ENCODE assay signal across 1 cellular context in genomic region chr6:41071923-41072835, GRCh38.
TF ChIP-seq lines count a peak whose summit lies in the region.

OARD1 (minus strand) TSS chr6:41072356; CDS start chr6:41071634, 722 bp downstream.

TF ChIP-seq in HepG2, 621 proteins besides CTCF, POLR2A, EP300 and RAD21 (continued from another document and continues in another):
- TF ChIP-seq PAX8 (CRISPR knock-in tag; IDR thresholded peaks at IDR 0.05; ENCODE audit: borderline replicate concordance) (peak; percentile 29; the same call in 1 of the 2 replicates), ZNF18 (CRISPR knock-in tag; IDR thresholded peaks at IDR 0.05; ENCODE audit: insufficient replicate concordance) (no peak), SRSF4 (IDR thresholded peaks at IDR 0.05; ENCODE audit: low read depth, low read length, poor library complexity, severe bottlenecking) (no peak), ZC3H13 (CRISPR knock-in tag; IDR thresholded peaks at IDR 0.05) (peak; percentile 90), TEF (CRISPR knock-in tag; IDR thresholded peaks at IDR 0.05) (no peak), ZFP62 (CRISPR knock-in tag; IDR thresholded peaks at IDR 0.05) (no peak), ZNF205 (CRISPR knock-in tag; IDR thresholded peaks at IDR 0.05) (no peak), FOXK1 (CRISPR knock-in tag; IDR thresholded peaks at IDR 0.05; ENCODE audit: borderline replicate concordance, low read depth) (peak; percentile 53; the same call in 1 of the 2 replicates), ZNF362 (CRISPR knock-in tag; IDR thresholded peaks at IDR 0.05; ENCODE audit: borderline replicate concordance) (no peak), KDM2A (CRISPR knock-in tag; IDR thresholded peaks at IDR 0.05; ENCODE audit: borderline replicate concordance, low read depth) (peak; percentile 83), U2AF2 (IDR thresholded peaks at IDR 0.05; ENCODE audit: low read depth, low read length) (peak; percentile 21; the same call in 1 of the 2 replicates), ZNF687 (CRISPR knock-in tag; IDR thresholded peaks at IDR 0.05) (peak; percentile 91), TAF15 (IDR thresholded peaks at IDR 0.05; ENCODE audit: low read depth, low read length, poor library complexity, severe bottlenecking) (peak; percentile 60), ZNF678 (CRISPR knock-in tag; IDR thresholded peaks at IDR 0.05) (peak; percentile 78; the same call in 1 of the 2 replicates), ZNF407 (CRISPR knock-in tag; IDR thresholded peaks at IDR 0.05; ENCODE audit: not compliant biosample characterization) (peak; percentile 52), ZBTB2 (CRISPR knock-in tag; IDR thresholded peaks at IDR 0.05; ENCODE audit: low read depth) (peak; percentile 99), SNAI1 (CRISPR knock-in tag; IDR thresholded peaks at IDR 0.05; ENCODE audit: borderline replicate concordance) (peak; percentile 80; the same call in 1 of the 2 replicates), ZNF572 (CRISPR knock-in tag; IDR thresholded peaks at IDR 0.05) (no peak; the same call in 1 of the 2 replicates), NCOA2 (CRISPR knock-in tag; IDR thresholded peaks at IDR 0.05) (no peak; the same call in 1 of the 2 replicates), MTA1 (CRISPR knock-in tag; IDR thresholded peaks at IDR 0.05; ENCODE audit: borderline replicate concordance) (no peak), ZSCAN22 (CRISPR knock-in tag; IDR thresholded peaks at IDR 0.05) (0 out of 2 replicates have a peak, but pooled peaks have one; percentile 28), ZSCAN31 (CRISPR knock-in tag; IDR thresholded peaks at IDR 0.05; ENCODE audit: low read depth) (no peak), ZSCAN9 (CRISPR knock-in tag; IDR thresholded peaks at IDR 0.05; ENCODE audit: borderline replicate concordance) (no peak; the same call in 1 of the 2 replicates), ISX (CRISPR knock-in tag; conservative IDR thresholded peaks at IDR 0.05) (no peak; the same call in 1 of the 2 replicates), ZBTB21 (CRISPR knock-in tag; IDR thresholded peaks at IDR 0.05) (peak; percentile 44; the same call in 1 of the 2 replicates), ZBTB8A (CRISPR knock-in tag; IDR thresholded peaks at IDR 0.05; ENCODE audit: borderline replicate concordance, low read depth) (0 out of 2 replicates have a peak, but pooled peaks have one; percentile 58), SIN3B (IDR thresholded peaks at IDR 0.05; ENCODE audit: low read length) (peak; percentile 37; the same call in 1 of the 2 replicates), DPF2 (CRISPR knock-in tag; IDR thresholded peaks at IDR 0.05; ENCODE audit: borderline replicate concordance, low read depth) (no peak), ZFP1 (CRISPR knock-in tag; IDR thresholded peaks at IDR 0.05) (no peak), ZNF605 (CRISPR knock-in tag; IDR thresholded peaks at IDR 0.05) (peak; percentile 87), MLX (CRISPR knock-in tag; IDR thresholded peaks at IDR 0.05) (peak; percentile 34; the same call in 1 of the 2 replicates), BCLAF1 (IDR thresholded peaks at IDR 0.05) (no peak)
